11 cellular contexts compared by ENCODE assay signal in the genomic region with DNA sequence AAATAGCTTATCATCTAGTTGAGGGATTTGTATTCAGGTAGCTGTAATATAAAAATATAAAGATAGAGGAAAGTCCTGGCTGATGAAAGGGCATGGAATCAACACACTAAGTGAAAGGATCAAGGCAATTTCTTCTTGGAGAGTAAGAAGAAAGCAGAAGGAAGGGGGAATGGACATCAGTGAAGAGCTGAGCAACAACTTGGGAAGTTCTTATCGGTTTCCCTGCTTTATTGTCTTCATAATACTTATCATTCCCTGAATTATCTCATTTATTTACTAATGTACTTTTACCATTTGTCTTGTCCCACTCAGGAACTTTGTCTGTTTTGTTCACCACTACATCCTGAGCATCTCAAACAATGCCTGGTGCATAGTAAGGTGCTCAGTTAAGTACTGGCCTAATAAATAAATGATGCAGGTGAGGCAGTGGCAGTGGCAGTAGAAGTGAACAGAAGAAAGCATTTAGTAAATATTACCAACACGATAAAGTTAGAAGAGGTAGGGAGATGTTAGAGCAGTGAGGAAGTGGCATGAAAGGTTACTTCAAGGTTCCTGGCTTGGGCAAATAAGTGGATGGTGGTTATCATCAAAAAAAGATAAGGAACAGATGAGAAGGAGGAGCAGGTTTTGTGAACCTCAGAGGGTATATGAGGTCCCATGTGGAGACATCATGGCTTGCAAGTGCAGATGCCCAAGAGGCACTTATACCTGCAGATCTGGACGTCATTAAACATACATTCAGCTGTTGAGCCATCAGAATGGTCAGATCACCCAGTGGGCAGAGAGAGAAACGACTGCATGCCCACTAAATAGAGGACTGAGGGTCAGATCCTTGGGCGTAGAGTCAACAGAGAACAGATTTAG. TPM values are rescaled to one million over a fixed set of nuclear protein-coding genes. Genes with fewer than 3 reads are reported as not detected.
DNase-seq lines count a peak whose midpoint lies in the region; ATAC-seq and TF ChIP-seq lines count a peak whose summit lies in the region.
"Had no signal": no experiment of that assay in that cellular context is flagged by ENCODE, and none has a peak within 500 bp of the region (broad histone marks: within the 10 kb centered on the region; RNA-seq: fewer than 3 reads in every experiment).

No MANE protein-coding gene starts in this region.

- no peak for DNase-seq in activated CD4-positive, alpha-beta T cell treated with anti-CD3 and anti-CD28 coated beads, Interleukin-2, amount 10 ng/mL, durations not matched to agents 7 days and 5 days
- no peak for DNase-seq in activated CD4-positive, alpha-beta T cell treated with anti-CD3 and anti-CD28 coated beads, Interleukin-2, amount 50 U/mL, for 1 hour
- no peak for DNase-seq in activated B cell treated with CpG ODN at 0.5 μM for 24 hours
- DNase-seq in hepatocyte (ENCODE audit: low spot score), result no peak
- DNase-seq in stimulated activated naive CD8-positive, alpha-beta T cell treated with anti-CD3 and anti-CD28 coated beads, Interleukin-15, amount 100 ng/mL, for 72 hours, result no peak
- no peak for DNase-seq in left colon
- DNase-seq in Right ventricle myocardium superior, result no peak
- DNase-seq in brain microvascular endothelial cell, result no peak
- DNase-seq: esophagus squamous epithelium, NCI-H1417 treated with DMSO at 0.1 percent for 48 hours, NCI-H526 treated with DMSO at 0.1 percent for 48 hours had no signal

- TF ChIP-seq CTCF in activated B cell treated with CpG ODN at 0.5 μM for 24 hours (IDR thresholded peaks at IDR 0.05) (no peak), hepatocyte (IDR thresholded peaks at IDR 0.05; ENCODE audit: poor library complexity) (no peak), brain microvascular endothelial cell (IDR thresholded peaks at IDR 0.05; ENCODE audit: low read depth, low read length, missing control alignments) (no peak)

- peaks cover 18% of the 10 kb centered on the region for H3K4me1 ChIP-seq in hepatocyte (ENCODE audit: insufficient read depth)

- WGBS in hepatocyte (ENCODE audit: low lambda C conversion rate, missing lambda C conversion rate), result 88% methylated on average over 5 of the region's 5 CpGs

- no peaks in the 10 kb centered on the region for H3K9me3 Mint-ChIP-seq in activated CD4-positive, alpha-beta T cell treated with anti-CD3 and anti-CD28 coated beads, Interleukin-2, amount 10 ng/mL, durations not matched to agents 7 days and 5 days
- H3K9me3 Mint-ChIP-seq in activated B cell treated with CpG ODN at 0.5 μM for 24 hours, result no peaks in the 10 kb centered on the region
- no peaks in the 10 kb centered on the region for H3K9me3 Mint-ChIP-seq in stimulated activated naive CD8-positive, alpha-beta T cell treated with anti-CD3 and anti-CD28 coated beads, Interleukin-15, amount 100 ng/mL, for 72 hours

- no peaks in the 10 kb centered on the region for H3K9me2 ChIP-seq in hepatocyte (replicated peaks; ENCODE audit: insufficient read depth)

- in situ Hi-C loops in brain microvascular endothelial cell (cut with HindIII; ENCODE audit: low pct_ligation_motif_present, low sequenced_read_pairs), result no loop called here

- H3K4me3 ChIP-seq in hepatocyte (no peak overlapping the region), brain microvascular endothelial cell (ENCODE audit: low read depth, low read length) (no peak overlapping the region)

- no peaks in the 10 kb centered on the region for H3K36me3 Mint-ChIP-seq in activated CD4-positive, alpha-beta T cell treated with anti-CD3 and anti-CD28 coated beads, Interleukin-2, amount 10 ng/mL, durations not matched to agents 7 days and 5 days (ENCODE audit: low read depth)
- H3K36me3 Mint-ChIP-seq in activated B cell treated with CpG ODN at 0.5 μM for 24 hours (ENCODE audit: low read depth), result peaks cover 6% of the 10 kb centered on the region

- CTCF ChIA-PET in activated CD4-positive, alpha-beta T cell treated with anti-CD3 and anti-CD28 coated beads, Interleukin-2, amount 10 ng/mL, durations not matched to agents 7 days and 5 days (lab: Charles Lee), result no interaction called here
- CTCF ChIA-PET in activated B cell treated with CpG ODN at 0.5 μM for 24 hours (lab: Charles Lee), result interaction anchor here (0.6 kb wide), 2 partner anchors 95 to 626 kb away, joined by 3 read pairs; no protein-coding TSS in a partner anchor

- H3K27me3 ChIP-seq in hepatocyte (no peaks in the 10 kb centered on the region), brain microvascular endothelial cell (replicated peaks) (no peaks in the 10 kb centered on the region)
- H3K27me3 ChIP-seq: esophagus squamous epithelium had no signal

- H4K20me1 ChIP-seq in hepatocyte (ENCODE audit: insufficient read depth, poor library complexity, severe bottlenecking), result peaks cover 17% of the 10 kb centered on the region

- H3K27me3 Mint-ChIP-seq in activated CD4-positive, alpha-beta T cell treated with anti-CD3 and anti-CD28 coated beads, Interleukin-2, amount 10 ng/mL, durations not matched to agents 7 days and 5 days, result peaks cover 7% of the 10 kb centered on the region
- no peaks in the 10 kb centered on the region for H3K27me3 Mint-ChIP-seq in activated B cell treated with CpG ODN at 0.5 μM for 24 hours
- H3K27me3 Mint-ChIP-seq in stimulated activated naive CD8-positive, alpha-beta T cell treated with anti-CD3 and anti-CD28 coated beads, Interleukin-15, amount 100 ng/mL, for 72 hours, result no peaks in the 10 kb centered on the region

- intact Hi-C loops in activated B cell treated with CpG ODN at 0.5 μM for 24 hours (cut with micrococcal nuclease), result no loop called here
- intact Hi-C loops in left colon (cut with DNase I, micrococcal nuclease), result no loop called here
- intact Hi-C loops in Right ventricle myocardium superior (cut with DNase I), result no loop called here

- H2AFZ ChIP-seq in hepatocyte, result peak overlapping the region; percentile 28

- H3K36me3 ChIP-seq in hepatocyte (replicated peaks; ENCODE audit: insufficient read depth, low read depth) (no peaks in the 10 kb centered on the region), brain microvascular endothelial cell (replicated peaks) (no peaks in the 10 kb centered on the region)
- H3K36me3 ChIP-seq: esophagus squamous epithelium had no signal

- peak overlapping the region; percentile 94 for H3K27ac Mint-ChIP-seq in activated CD4-positive, alpha-beta T cell treated with anti-CD3 and anti-CD28 coated beads, Interleukin-2, amount 10 ng/mL, durations not matched to agents 7 days and 5 days
- peak overlapping the region; percentile 95 for H3K27ac Mint-ChIP-seq in activated B cell treated with CpG ODN at 0.5 μM for 24 hours
- peak overlapping the region; percentile 1 to 97 for H3K27ac Mint-ChIP-seq in stimulated activated naive CD8-positive, alpha-beta T cell treated with anti-CD3 and anti-CD28 coated beads, Interleukin-15, amount 100 ng/mL, for 72 hours

- no peak for ATAC-seq in activated B cell treated with CpG ODN at 0.5 μM for 24 hours (ENCODE audit: low read depth)
- ATAC-seq in stimulated activated naive CD8-positive, alpha-beta T cell treated with anti-CD3 and anti-CD28 coated beads, Interleukin-15, amount 100 ng/mL, for 72 hours, result no peak
- ATAC-seq in left colon, result no peak
- no peak for ATAC-seq in Right ventricle myocardium superior (ENCODE audit: poor library complexity)

- H3K4me2 ChIP-seq in hepatocyte, result peak overlapping the region; percentile 73

- H3K9me3 ChIP-seq in hepatocyte (ENCODE audit: low read depth), result no peaks in the 10 kb centered on the region
- H3K9me3 ChIP-seq: esophagus squamous epithelium had no signal

- peak overlapping the region; percentile 85 for H3K27ac ChIP-seq in hepatocyte
- H3K27ac ChIP-seq in brain microvascular endothelial cell, result no peak overlapping the region

- peaks cover 29% of the 10 kb centered on the region for H3K4me1 Mint-ChIP-seq in activated CD4-positive, alpha-beta T cell treated with anti-CD3 and anti-CD28 coated beads, Interleukin-2, amount 10 ng/mL, durations not matched to agents 7 days and 5 days
- peaks cover 34% of the 10 kb centered on the region for H3K4me1 Mint-ChIP-seq in activated B cell treated with CpG ODN at 0.5 μM for 24 hours
- peaks cover 35% of the 10 kb centered on the region for H3K4me1 Mint-ChIP-seq in stimulated activated naive CD8-positive, alpha-beta T cell treated with anti-CD3 and anti-CD28 coated beads, Interleukin-15, amount 100 ng/mL, for 72 hours

- H3K79me2 ChIP-seq in hepatocyte, result peaks cover 28% of the 10 kb centered on the region

- POLR2A ChIA-PET in activated CD4-positive, alpha-beta T cell treated with anti-CD3 and anti-CD28 coated beads, Interleukin-2, amount 10 ng/mL, durations not matched to agents 7 days and 5 days (lab: Charles Lee), result no interaction called here
- POLR2A ChIA-PET in activated B cell treated with CpG ODN at 0.5 μM for 24 hours (lab: Charles Lee), result interaction anchor here (0.6 kb wide), 1 partner anchor 465 kb away, joined by 3 read pairs; no protein-coding TSS in a partner anchor

- peak overlapping the region; percentile 85 for H3K4me3 Mint-ChIP-seq in activated CD4-positive, alpha-beta T cell treated with anti-CD3 and anti-CD28 coated beads, Interleukin-2, amount 10 ng/mL, durations not matched to agents 7 days and 5 days
- H3K4me3 Mint-ChIP-seq in activated B cell treated with CpG ODN at 0.5 μM for 24 hours, result peak overlapping the region; percentile 96
- peak overlapping the region; percentile 97 to 98 for H3K4me3 Mint-ChIP-seq in stimulated activated naive CD8-positive, alpha-beta T cell treated with anti-CD3 and anti-CD28 coated beads, Interleukin-15, amount 100 ng/mL, for 72 hours

RNA-seq across cellular contexts. Expression of a gene that starts 1.9 kb away (rescaled TPM):
- 1 to 10 TPM; 6.5 to 6.9 TPM for total RNA-seq in activated CD4-positive, alpha-beta T cell treated with anti-CD3 and anti-CD28 coated beads, Interleukin-2, amount 10 ng/mL, durations not matched to agents 7 days and 5 days
- total RNA-seq in activated B cell treated with CpG ODN at 0.5 μM for 24 hours (13.0 and 15.6 TPM in 2 replicates), hepatocyte (28.8 and 31.6 TPM in 2 replicates), left colon (10 to 100 TPM; 12.9 to 15.0 TPM), Right ventricle myocardium superior (16.5 TPM)
- polyA plus RNA-seq in hepatocyte, result 5.0 and 7.4 TPM in 2 replicates
